ENCODE assay signal across 13 cellular contexts in the genomic region with DNA sequence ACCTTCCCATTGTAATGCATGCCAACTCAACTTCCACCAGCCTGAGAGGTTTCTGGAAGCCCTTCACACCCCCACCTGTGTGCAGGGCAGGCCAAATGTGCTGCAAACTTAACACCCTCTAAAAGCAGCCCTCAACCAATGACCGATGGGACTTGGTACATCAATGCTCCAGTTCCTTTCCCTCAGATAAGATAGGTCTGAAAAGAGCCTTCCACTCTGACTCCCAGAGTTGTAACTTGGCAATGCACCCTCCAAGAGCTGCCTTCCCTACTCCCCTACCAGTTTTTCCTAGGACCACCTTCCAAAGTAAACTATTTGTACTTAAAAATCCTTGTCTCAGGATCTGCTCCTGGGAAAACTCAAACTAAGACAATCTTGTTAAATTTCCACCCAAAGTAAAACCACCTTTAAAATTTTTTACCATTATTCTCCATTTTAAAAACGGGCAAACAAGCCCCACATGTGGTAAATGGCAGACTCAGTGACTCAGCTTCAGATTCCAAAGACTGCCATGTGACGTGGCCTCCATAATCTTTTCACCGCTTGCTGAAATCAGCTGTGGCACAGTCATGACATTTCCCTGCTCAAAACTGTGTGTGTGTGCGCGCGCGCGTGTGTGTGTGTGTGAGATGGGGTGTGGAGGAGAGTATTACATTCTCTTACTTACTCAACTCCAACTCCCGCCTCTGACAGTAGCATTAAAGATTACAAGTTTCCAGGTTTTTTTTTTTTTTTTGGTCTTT. TPM values are rescaled to one million over a fixed set of nuclear protein-coding genes. Genes with fewer than 3 reads are reported as not detected.
DNase-seq lines count a peak whose midpoint lies in the region; ATAC-seq and TF ChIP-seq lines count a peak whose summit lies in the region.
"Had no signal": no experiment of that assay in that cellular context is flagged by ENCODE, and none has a peak within 500 bp of the region (broad histone marks: within the 10 kb centered on the region; RNA-seq: fewer than 3 reads in every experiment).

No MANE protein-coding gene starts in this region.

- H3K4me2 ChIP-seq in mammary epithelial cell (ENCODE audit: insufficient read depth, low read depth, low read length) = no peak overlapping the region

- H3K4me1 Mint-ChIP-seq in activated CD4-positive, alpha-beta memory T cell treated with anti-CD3 and anti-CD28 coated beads for 36 hours (ENCODE audit: low read depth) = peaks cover 85% of the 10 kb centered on the region
- peaks cover 6% of the 10 kb centered on the region for H3K4me1 Mint-ChIP-seq in mesothelial cell of epicardium

- peak; percentile 56 for DNase-seq in stimulated activated CD4-positive, alpha-beta T cell treated with anti-CD3 and anti-CD28 coated beads, Interleukin-1b, Interleukin-23, amount 100 ng/mL, for 48 hours
- DNase-seq in stimulated activated CD4-positive, alpha-beta T cell treated with anti-CD3 and anti-CD28 coated beads, Interleukin-4, amount 100 ng/mL, for 24 hours = no peak
- peak; percentile 58 for DNase-seq in activated CD4-positive, alpha-beta memory T cell treated with anti-CD3 and anti-CD28 coated beads for 36 hours
- DNase-seq in esophagus muscularis mucosa (ENCODE audit: extremely low spot score) (peak; percentile 55), NCI-H2196 treated with DMSO at 0.1 percent for 48 hours (lab: John Stamatoyannopoulos, UW; ENCODE audit: unreplicated experiment) (no peak), mammary epithelial cell (no peak), mesothelial cell of epicardium (ENCODE audit: low spot score in 2 of 2, unreplicated experiment in 2 of 2) (no peak)
- DNase-seq: dermis blood vessel endothelial cell, GOT3, heart left ventricle, T1000 had no signal

- no peaks in the 10 kb centered on the region for H3K27me3 Mint-ChIP-seq in activated CD4-positive, alpha-beta memory T cell treated with anti-CD3 and anti-CD28 coated beads for 36 hours
- no peaks in the 10 kb centered on the region for H3K27me3 Mint-ChIP-seq in mesothelial cell of epicardium (ENCODE audit: low read depth)

- H3K79me2 ChIP-seq in mammary epithelial cell (ENCODE audit: insufficient read depth, low read length) = no peaks in the 10 kb centered on the region

- CTCF ChIA-PET in activated CD4-positive, alpha-beta memory T cell treated with anti-CD3 and anti-CD28 coated beads for 36 hours (lab: Charles Lee) = interaction anchor here (0.6 to 1.0 kb wide), 2 partner anchors 141 to 143 kb away, joined by 3 to 4 read pairs; no protein-coding TSS in a partner anchor
- CTCF ChIA-PET in mammary epithelial cell (lab: Charles Lee; ENCODE audit: low non-redundant PET) = no interaction called here

- intact Hi-C loops in activated CD4-positive, alpha-beta memory T cell treated with anti-CD3 and anti-CD28 coated beads for 36 hours (cut with micrococcal nuclease) = no loop called here
- intact Hi-C loops in esophagus muscularis mucosa (cut with DNase I) = no loop called here
- intact Hi-C loops in mammary epithelial cell (cut with micrococcal nuclease) = loop anchor here (5.0 kb wide), 1 partner anchor 545 kb away; no protein-coding TSS in a partner anchor

- no peak for TF ChIP-seq EP300 in esophagus muscularis mucosa (IDR thresholded peaks at IDR 0.05)

- H3K27ac Mint-ChIP-seq in activated CD4-positive, alpha-beta memory T cell treated with anti-CD3 and anti-CD28 coated beads for 36 hours = peak overlapping the region; percentile 77
- H3K27ac Mint-ChIP-seq in mesothelial cell of epicardium = no peak overlapping the region

- H3K4me3 Mint-ChIP-seq in activated CD4-positive, alpha-beta memory T cell treated with anti-CD3 and anti-CD28 coated beads for 36 hours = no peak overlapping the region
- H3K4me3 Mint-ChIP-seq in mesothelial cell of epicardium = no peak overlapping the region

- no peak overlapping the region for H2AFZ ChIP-seq in mammary epithelial cell (ENCODE audit: low read depth, low read length)

- H3K4me1 ChIP-seq in esophagus muscularis mucosa (no peaks in the 10 kb centered on the region), mammary epithelial cell (ENCODE audit: insufficient read depth, low read length) (peaks cover 5% of the 10 kb centered on the region)
- H3K4me1 ChIP-seq: heart left ventricle, prostate gland had no signal

- POLR2A ChIA-PET in activated CD4-positive, alpha-beta memory T cell treated with anti-CD3 and anti-CD28 coated beads for 36 hours (lab: Charles Lee) = interaction anchor here (1.1 to 1.3 kb wide), 2 partner anchors 13 to 93 kb away, joined by 3 read pairs; partner anchors contain the start of gene FAM98B

- no TSS peak for BruUV-seq in mammary epithelial cell (replicated peaks; lab: Mats Ljungman, UMichigan)

- dilution Hi-C loops in mammary epithelial cell (cut with HindIII; ENCODE audit: low sequenced_read_pairs) = no loop called here

- H4K20me1 ChIP-seq in mammary epithelial cell (ENCODE audit: insufficient read depth, low read length) = no peaks in the 10 kb centered on the region

- no peak for TF ChIP-seq CTCF in esophagus muscularis mucosa (IDR thresholded peaks at IDR 0.05)
- TF ChIP-seq CTCF in mammary epithelial cell (conservative IDR thresholded peaks at IDR 0.05 in 1 of 2, IDR thresholded peaks at IDR 0.05 in 1 of 2; ENCODE audit: extremely low read depth in 1 of 2, insufficient read depth in 1 of 2, low read depth in 1 of 2, low read length in 2 of 2) = no peak
- TF ChIP-seq CTCF in mesothelial cell of epicardium (IDR thresholded peaks at IDR 0.05; ENCODE audit: unreplicated experiment) = no peak

- H3K9me3 Mint-ChIP-seq in activated CD4-positive, alpha-beta memory T cell treated with anti-CD3 and anti-CD28 coated beads for 36 hours = no peaks in the 10 kb centered on the region
- peaks cover 3% of the 10 kb centered on the region for H3K9me3 Mint-ChIP-seq in mesothelial cell of epicardium

- ATAC-seq in HG03108 (IDR thresholded peaks at IDR 0.05; ENCODE audit: unreplicated experiment) = no peak
- ATAC-seq: heart left ventricle had no signal

- H3K9me3 ChIP-seq in esophagus muscularis mucosa = no peaks in the 10 kb centered on the region
- H3K9me3 ChIP-seq in mammary epithelial cell (replicated peaks; ENCODE audit: insufficient read depth, low read length) = no peaks in the 10 kb centered on the region
- H3K9me3 ChIP-seq: heart left ventricle, prostate gland had no signal

- WGBS in esophagus muscularis mucosa = 90% methylated on average over 10 of the region's 10 CpGs
- 94% methylated on average over 9 of the region's 10 CpGs for WGBS in mammary epithelial cell (ENCODE audit: low coverage, missing lambda C conversion rate)

- H3K36me3 ChIP-seq in esophagus muscularis mucosa = no peaks in the 10 kb centered on the region
- H3K36me3 ChIP-seq in mammary epithelial cell (ENCODE audit: insufficient read depth, low read length) = no peaks in the 10 kb centered on the region
- H3K36me3 ChIP-seq: heart left ventricle, prostate gland had no signal

- H3K9ac ChIP-seq in mammary epithelial cell (ENCODE audit: insufficient read depth, low read length) = no peak overlapping the region

- no peak overlapping the region for H3K4me3 ChIP-seq in esophagus muscularis mucosa
- H3K4me3 ChIP-seq in mammary epithelial cell (replicated peaks in 1 of 3; ENCODE audit: insufficient read depth in 1 of 3, low read depth in 2 of 3, low read length in 3 of 3) = no peak overlapping the region
- H3K4me3 ChIP-seq: heart left ventricle, prostate gland had no signal

- TF ChIP-seq POLR2A in esophagus muscularis mucosa (IDR thresholded peaks at IDR 0.05; ENCODE audit: low read depth) = no peak

- in situ Hi-C loops in mammary epithelial cell (cut with MboI; ENCODE audit: low sequenced_read_pairs in 2 of 2) = no loop called here

- H3K27me3 ChIP-seq in esophagus muscularis mucosa (no peaks in the 10 kb centered on the region), mammary epithelial cell (ENCODE audit: insufficient read depth, low read length) (no peaks in the 10 kb centered on the region)

- H3K36me3 Mint-ChIP-seq in activated CD4-positive, alpha-beta memory T cell treated with anti-CD3 and anti-CD28 coated beads for 36 hours = peaks cover 75% of the 10 kb centered on the region
- H3K36me3 Mint-ChIP-seq in mesothelial cell of epicardium = no peaks in the 10 kb centered on the region

- H3K27ac ChIP-seq in esophagus muscularis mucosa (replicated peaks in 1 of 4) (no peak overlapping the region), mammary epithelial cell (ENCODE audit: insufficient read depth, low read depth, low read length) (no peak overlapping the region)
- H3K27ac ChIP-seq: heart left ventricle, prostate gland had no signal

RNA-seq across cellular contexts. Expression of gene RASGRP1, which starts 17.2 kb away (rescaled TPM):
- total RNA-seq in activated CD4-positive, alpha-beta memory T cell treated with anti-CD3 and anti-CD28 coated beads for 36 hours = 100 to 1,000 TPM; 167 to 174 TPM
- total RNA-seq in esophagus muscularis mucosa (under 1 TPM; 0.29 to 0.99 (median 0.66) TPM), mammary epithelial cell (under 1 TPM in 1 of 2 donors, not detected in 1; under 0.01 TPM), mesothelial cell of epicardium (3.7 to 4.8 TPM (median 4.4 TPM) in 3 replicates)
- polyA plus RNA-seq in mammary epithelial cell = not detected
- not detected for polyA minus RNA-seq in mammary epithelial cell

Comparison
In these comparisons a context has a peak if more than half of its experiments do, and no peak if none do; other contexts are left out.
1. DNase-seq: peak in stimulated activated CD4-positive, alpha-beta T cell treated with anti-CD3 and anti-CD28 coated beads, Interleukin-1b, Interleukin-23, amount 100 ng/mL, for 48 hours (single experiment), activated CD4-positive, alpha-beta memory T cell treated with anti-CD3 and anti-CD28 coated beads for 36 hours (single experiment) and esophagus muscularis mucosa (single experiment); none in stimulated activated CD4-positive, alpha-beta T cell treated with anti-CD3 and anti-CD28 coated beads, Interleukin-4, amount 100 ng/mL, for 24 hours (single experiment), NCI-H2196 treated with DMSO at 0.1 percent for 48 hours (single experiment), mammary epithelial cell (single experiment) and mesothelial cell of epicardium (0 of 2).
2. RNA of gene RASGRP1, which starts 17.2 kb away (total RNA-seq): 167 to 174 TPM in activated CD4-positive, alpha-beta memory T cell treated with anti-CD3 and anti-CD28 coated beads for 36 hours; 3.7 to 4.8 TPM in mesothelial cell of epicardium, 0.29 to 0.99 TPM in esophagus muscularis mucosa and under 0.01 TPM in mammary epithelial cell; every median in the first group is over 10 times any median in the second.